ENCODE assay signal across 29 cellular contexts in genomic region chr9:90511711-90512110, GRCh38.
"Had no signal": no experiment of that assay in that cellular context is flagged by ENCODE, and none has a peak within 500 bp of the region (broad histone marks: within the 10 kb centered on the region; RNA-seq: fewer than 3 reads in every experiment).

No MANE protein-coding gene starts in this region.

- H3K27me3 ChIP-seq: colonic mucosa, dorsolateral prefrontal cortex, esophagus muscularis mucosa, esophagus squamous epithelium, foreskin keratinocyte, gastrocnemius medialis, gastroesophageal sphincter, heart left ventricle, heart right ventricle had no signal

- DNase-seq: colonic mucosa; cortex of kidney; dermis blood vessel endothelial cell; dorsolateral prefrontal cortex; effector CD4-positive, alpha-beta T cell; effector CD8-positive, alpha-beta T cell; effector memory CD4-positive, alpha-beta T cell; effector memory CD8-positive, alpha-beta T cell; endodermal cell; erythroblast; esophagus squamous epithelium; foreskin fibroblast; foreskin keratinocyte; foreskin melanocyte; gastrocnemius medialis; glutamatergic neuron; head of caudate nucleus; heart left ventricle; heart right ventricle had no signal

- H3K4me1 ChIP-seq: colonic mucosa, esophagus muscularis mucosa, esophagus squamous epithelium, foreskin keratinocyte, gastrocnemius medialis, gastroesophageal sphincter, heart left ventricle, heart right ventricle had no signal

- H3K4me3 Mint-ChIP-seq: dendritic cell treated with granulocyte-macrophage colony-stimulating factor and Interleukin-4, amounts not matched to agents 40 ng/mL and 50 ng/mL, for 4 days; effector memory CD8-positive, alpha-beta T cell; endodermal cell had no signal

- H3K36me3 ChIP-seq: colonic mucosa, esophagus muscularis mucosa, esophagus squamous epithelium, gastrocnemius medialis, gastroesophageal sphincter, heart left ventricle, heart right ventricle had no signal

- H3K27ac ChIP-seq: colonic mucosa, coronary artery, dorsolateral prefrontal cortex, epithelial cell of prostate, esophagus muscularis mucosa, esophagus squamous epithelium, foreskin keratinocyte, gastrocnemius medialis, gastroesophageal sphincter, heart left ventricle, heart right ventricle had no signal

- H3K9me3 Mint-ChIP-seq: dendritic cell treated with granulocyte-macrophage colony-stimulating factor and Interleukin-4, amounts not matched to agents 40 ng/mL and 50 ng/mL, for 4 days; effector memory CD8-positive, alpha-beta T cell; endodermal cell had no signal

- H3K9me3 ChIP-seq: colonic mucosa, esophagus muscularis mucosa, esophagus squamous epithelium, gastrocnemius medialis, gastroesophageal sphincter, heart left ventricle had no signal

- ATAC-seq: effector memory CD8-positive, alpha-beta T cell; esophagus mucosa; foreskin keratinocyte; gastrocnemius medialis; gastroesophageal sphincter; heart left ventricle; heart right ventricle had no signal

- H3K4me3 ChIP-seq: colonic mucosa, coronary artery, dorsolateral prefrontal cortex, esophagus muscularis mucosa, esophagus squamous epithelium, gastrocnemius medialis, gastroesophageal sphincter, heart left ventricle, heart right ventricle had no signal

- FAIRE-seq: colon, endometrium, endothelial cell of umbilical vein, frontal cortex had no signal

- H3K27ac Mint-ChIP-seq: dendritic cell treated with granulocyte-macrophage colony-stimulating factor and Interleukin-4, amounts not matched to agents 40 ng/mL and 50 ng/mL, for 4 days; effector memory CD8-positive, alpha-beta T cell; endodermal cell had no signal
